11 cellular contexts compared by ENCODE assay signal in genomic region chr22:39039306-39040126, GRCh38. TPM values are rescaled to one million over a fixed set of nuclear protein-coding genes. Genes with fewer than 3 reads are reported as not detected.
DNase-seq lines count a peak whose midpoint lies in the region; ATAC-seq and TF ChIP-seq lines count a peak whose summit lies in the region.
"Had no signal": no experiment of that assay in that cellular context is flagged by ENCODE, and none has a peak within 500 bp of the region (broad histone marks: within the 10 kb centered on the region; RNA-seq: fewer than 3 reads in every experiment).

No MANE protein-coding gene starts in this region.

- peak overlapping the region; percentile 88 for H3K27ac Mint-ChIP-seq in activated naive CD4-positive, alpha-beta T cell treated with anti-CD3 and anti-CD28 coated beads, Interleukin-2, amount 10 ng/mL, durations not matched to agents 7 days and 5 days
- H3K27ac Mint-ChIP-seq in immature natural killer cell (peak overlapping the region; percentile 88 to 94 (median 90)), type B pancreatic cell (peak overlapping the region; percentile 87)

- H3K4me3 ChIP-seq in WERI-Rb-1 (ENCODE audit: low read depth, low read length), result no peak overlapping the region

- no peak for ATAC-seq in GM18502 (IDR thresholded peaks at IDR 0.05; ENCODE audit: poor library complexity, unreplicated experiment)

- no peak for DNase-seq in activated naive CD4-positive, alpha-beta T cell treated with anti-CD3 and anti-CD28 coated beads, Interleukin-2, amount 10 ng/mL, durations not matched to agents 7 days and 5 days
- no peak for DNase-seq in activated naive CD4-positive, alpha-beta T cell treated with Interleukin-2 at 50 U/mL for 16 hours
- DNase-seq in WERI-Rb-1 (peak; percentile 50), immature natural killer cell (no peak), type B pancreatic cell (ENCODE audit: extremely low spot score, unreplicated experiment) (no peak), NOMO-1 (lab: John Stamatoyannopoulos, UW; ENCODE audit: unreplicated experiment in 2 of 2) (no peak), DMS53 treated with DMSO at 0.1 percent for 48 hours (lab: John Stamatoyannopoulos, UW; ENCODE audit: unreplicated experiment) (no peak)
- DNase-seq: colonic mucosa; KG1; NK-92 treated with Interleukin-12 subunit alpha and Interleukin-12 subunit beta, amount 100 ng/mL, for 24 hours had no signal

- H3K4me3 Mint-ChIP-seq in activated naive CD4-positive, alpha-beta T cell treated with anti-CD3 and anti-CD28 coated beads, Interleukin-2, amount 10 ng/mL, durations not matched to agents 7 days and 5 days, result peak overlapping the region; percentile 86
- H3K4me3 Mint-ChIP-seq in immature natural killer cell (peak overlapping the region; percentile 83 to 88 (median 85)), type B pancreatic cell (peak overlapping the region; percentile 79)

- peaks cover 10% of the 10 kb centered on the region for H3K36me3 Mint-ChIP-seq in activated naive CD4-positive, alpha-beta T cell treated with anti-CD3 and anti-CD28 coated beads, Interleukin-2, amount 10 ng/mL, durations not matched to agents 7 days and 5 days
- peaks cover 0 to 6% (median 0%) of the 10 kb centered on the region in 3 donors for H3K36me3 Mint-ChIP-seq in immature natural killer cell
- H3K36me3 Mint-ChIP-seq in type B pancreatic cell, result peaks cover 5% of the 10 kb centered on the region

- no peaks in the 10 kb centered on the region for H3K9me3 ChIP-seq in WERI-Rb-1 (ENCODE audit: severe bottlenecking)
- H3K9me3 ChIP-seq: colonic mucosa had no signal

- TF ChIP-seq CTCF in WERI-Rb-1 (IDR thresholded peaks at IDR 0.05; ENCODE audit: low read depth, low read length), result no peak
- TF ChIP-seq CTCF in type B pancreatic cell (conservative IDR thresholded peaks at IDR 0.05), result no peak

- H3K9me3 Mint-ChIP-seq in activated naive CD4-positive, alpha-beta T cell treated with anti-CD3 and anti-CD28 coated beads, Interleukin-2, amount 10 ng/mL, durations not matched to agents 7 days and 5 days, result no peaks in the 10 kb centered on the region
- H3K9me3 Mint-ChIP-seq in immature natural killer cell (no peaks in the 10 kb centered on the region), type B pancreatic cell (no peaks in the 10 kb centered on the region)

- H3K4me1 Mint-ChIP-seq in activated naive CD4-positive, alpha-beta T cell treated with anti-CD3 and anti-CD28 coated beads, Interleukin-2, amount 10 ng/mL, durations not matched to agents 7 days and 5 days, result peaks cover 52% of the 10 kb centered on the region
- H3K4me1 Mint-ChIP-seq in immature natural killer cell, result peaks cover 23 to 35% of the 10 kb centered on the region in 2 donors
- peaks cover 40% of the 10 kb centered on the region for H3K4me1 Mint-ChIP-seq in type B pancreatic cell (ENCODE audit: unreplicated experiment)

- H3K27me3 ChIP-seq in WERI-Rb-1 (ENCODE audit: insufficient read depth, low read depth, severe bottlenecking), result no peaks in the 10 kb centered on the region
- H3K27me3 ChIP-seq: colonic mucosa had no signal

- no peaks in the 10 kb centered on the region for H3K27me3 Mint-ChIP-seq in activated naive CD4-positive, alpha-beta T cell treated with anti-CD3 and anti-CD28 coated beads, Interleukin-2, amount 10 ng/mL, durations not matched to agents 7 days and 5 days
- peaks cover 2 to 4% (median 2%) of the 10 kb centered on the region in 3 donors for H3K27me3 Mint-ChIP-seq in immature natural killer cell (ENCODE audit: low read depth in 3 of 3)
- no peaks in the 10 kb centered on the region for H3K27me3 Mint-ChIP-seq in type B pancreatic cell

- CTCF ChIA-PET in activated naive CD4-positive, alpha-beta T cell treated with anti-CD3 and anti-CD28 coated beads, Interleukin-2, amount 10 ng/mL, durations not matched to agents 7 days and 5 days (lab: Charles Lee), result no interaction called here

- H3K27ac ChIP-seq in WERI-Rb-1, result peak overlapping the region; percentile 30

- no peaks in the 10 kb centered on the region for H3K36me3 ChIP-seq in WERI-Rb-1
- H3K36me3 ChIP-seq: colonic mucosa had no signal

RNA-seq across cellular contexts. Expression of gene APOBEC3F, which starts 1.1 kb away (rescaled TPM):
- polyA plus RNA-seq in immature natural killer cell, result 10 to 100 TPM in 2 of 3 donors, 1 to 10 TPM in 1; 9.0 to 43.0 (median 16.8) TPM
- 14.9 and 18.9 TPM in 2 replicates for total RNA-seq in type B pancreatic cell (ENCODE audit: low replicate concordance)

RNA-seq across cellular contexts. Expression of gene APOBEC3D, which starts 18.6 kb away (rescaled TPM):
- 10 to 100 TPM in 2 of 3 donors, 1 to 10 TPM in 1; 3.9 to 25.3 (median 15.4) TPM for polyA plus RNA-seq in immature natural killer cell
- 3.9 and 6.9 TPM in 2 replicates for total RNA-seq in type B pancreatic cell (ENCODE audit: low replicate concordance)

RNA-seq across cellular contexts. Expression of gene APOBEC3C, which starts 25.5 kb away (rescaled TPM):
- polyA plus RNA-seq in immature natural killer cell, result 100 to 1,000 TPM; 242 to 468 (median 346) TPM
- total RNA-seq in type B pancreatic cell (ENCODE audit: low replicate concordance), result 26.0 and 55.3 TPM in 2 replicates

RNA-seq across cellular contexts. Expression of gene APOBEC3G, which starts 37.6 kb away (rescaled TPM):
- 100 to 1,000 TPM; 494 to 885 (median 545) TPM for polyA plus RNA-seq in immature natural killer cell
- 5.6 and 8.0 TPM in 2 replicates for total RNA-seq in type B pancreatic cell (ENCODE audit: low replicate concordance)

RNA-seq across cellular contexts. Expression of gene APOBEC3B, which starts 57.4 kb away (rescaled TPM):
- polyA plus RNA-seq in immature natural killer cell, result 1 to 10 TPM; 2.0 to 3.9 (median 3.3) TPM
- 6.7 and 7.1 TPM in 2 replicates for total RNA-seq in type B pancreatic cell (ENCODE audit: low replicate concordance)
